In genomic region chr19:48190288-48191284, GRCh38 we compare ENCODE assay signal across 1 cellular context.
TF ChIP-seq lines count a peak whose summit lies in the region.

No MANE protein-coding gene starts in this region.

TF ChIP-seq in WTC11, 78 proteins besides CTCF, POLR2A, EP300 and RAD21 (continued from another document and continues in another):
- TF ChIP-seq AFF4 (CRISPR knock-in tag; IDR thresholded peaks at IDR 0.05; ENCODE audit: borderline replicate concordance) (no peak), FOXK1 (CRISPR knock-in tag; IDR thresholded peaks at IDR 0.05) (0 out of 2 replicates have a peak, but pooled peaks have one; percentile 39), ESRRA (CRISPR knock-in tag; IDR thresholded peaks at IDR 0.05; ENCODE audit: borderline replicate concordance) (no peak), KAT7 (CRISPR knock-in tag; IDR thresholded peaks at IDR 0.05; ENCODE audit: borderline replicate concordance) (no peak), ZBTB43 (CRISPR knock-in tag; IDR thresholded peaks at IDR 0.05) (no peak), E2F4 (CRISPR knock-in tag; IDR thresholded peaks at IDR 0.05; ENCODE audit: borderline replicate concordance, low read depth) (no peak), FOXP4 (CRISPR knock-in tag; IDR thresholded peaks at IDR 0.05) (no peak), EMX1 (CRISPR knock-in tag; IDR thresholded peaks at IDR 0.05) (no peak), E2F1 (CRISPR knock-in tag; IDR thresholded peaks at IDR 0.05) (no peak), RELA (CRISPR knock-in tag; IDR thresholded peaks at IDR 0.05; ENCODE audit: borderline replicate concordance) (no peak), TEAD4 (CRISPR knock-in tag; IDR thresholded peaks at IDR 0.05) (no peak), SP1 (CRISPR knock-in tag; conservative IDR thresholded peaks at IDR 0.05) (peak; percentile 37; the same call in 1 of the 2 replicates), NFYB (CRISPR knock-in tag; conservative IDR thresholded peaks at IDR 0.05; ENCODE audit: low read depth) (peak; percentile 100), STAT6 (CRISPR knock-in tag; conservative IDR thresholded peaks at IDR 0.05; ENCODE audit: low read depth) (no peak), NR2C2 (CRISPR knock-in tag; IDR thresholded peaks at IDR 0.05) (no peak), MYBL2 (CRISPR knock-in tag; IDR thresholded peaks at IDR 0.05) (no peak), JUN (CRISPR knock-in tag; IDR thresholded peaks at IDR 0.05) (no peak), MXD4 (CRISPR knock-in tag; IDR thresholded peaks at IDR 0.05; ENCODE audit: borderline replicate concordance) (no peak), ERG (CRISPR knock-in tag; IDR thresholded peaks at IDR 0.05) (no peak), USF2 (CRISPR knock-in tag; IDR thresholded peaks at IDR 0.05) (peak; percentile 96), IRF2 (CRISPR knock-in tag; IDR thresholded peaks at IDR 0.05; ENCODE audit: borderline replicate concordance, low read depth) (no peak), JAZF1 (CRISPR knock-in tag; IDR thresholded peaks at IDR 0.05) (no peak), MLX (CRISPR knock-in tag; IDR thresholded peaks at IDR 0.05) (no peak), MAX (CRISPR knock-in tag; IDR thresholded peaks at IDR 0.05) (0 out of 2 replicates have a peak, but pooled peaks have one; percentile 22), ZBTB21 (CRISPR knock-in tag; IDR thresholded peaks at IDR 0.05; ENCODE audit: borderline replicate concordance) (no peak), CREB1 (CRISPR knock-in tag; IDR thresholded peaks at IDR 0.05) (no peak), ZNF532 (CRISPR knock-in tag; IDR thresholded peaks at IDR 0.05; ENCODE audit: borderline replicate concordance) (no peak), ZNF396 (CRISPR knock-in tag; IDR thresholded peaks at IDR 0.05; ENCODE audit: borderline replicate concordance) (no peak), ZNF425 (CRISPR knock-in tag; conservative IDR thresholded peaks at IDR 0.05) (no peak), GRHL2 (CRISPR knock-in tag; IDR thresholded peaks at IDR 0.05; ENCODE audit: insufficient replicate concordance, severe bottlenecking) (no peak), FOXP1 (CRISPR knock-in tag; IDR thresholded peaks at IDR 0.05; ENCODE audit: borderline replicate concordance) (no peak), NFATC4 (CRISPR knock-in tag; IDR thresholded peaks at IDR 0.05) (no peak), ZNF121 (CRISPR knock-in tag; IDR thresholded peaks at IDR 0.05) (no peak), FOXJ3 (CRISPR knock-in tag; IDR thresholded peaks at IDR 0.05; ENCODE audit: borderline replicate concordance) (no peak)
